ENCODE assay signal across 29 cellular contexts in genomic region chr6:4031442-4031841, GRCh38. TPM values are rescaled to one million over a fixed set of nuclear protein-coding genes. Genes with fewer than 3 reads are reported as not detected.
A peak's percentile ranks its signal among the peaks of the same experiment; 100 is the strongest.
DNase-seq lines count a peak whose midpoint lies in the region; ATAC-seq, FAIRE-seq and TF ChIP-seq lines count a peak whose summit lies in the region.
"Had no signal": no experiment of that assay in that cellular context is flagged by ENCODE, and none has a peak within 500 bp of the region (broad histone marks: within the 10 kb centered on the region; RNA-seq: fewer than 3 reads in every experiment).

No MANE protein-coding gene starts in this region.

- H3K27ac Mint-ChIP-seq in CD14-positive monocyte, result peak overlapping the region in 4 of 7 donors; percentile 59 to 72 (median 64)
- H3K27ac Mint-ChIP-seq in T-helper 17 cell, result peak overlapping the region; percentile 78
- H3K27ac Mint-ChIP-seq in memory B cell, result peak overlapping the region; percentile 74
- H3K27ac Mint-ChIP-seq in osteocyte (ENCODE audit: unreplicated experiment), result no peak overlapping the region
- H3K27ac Mint-ChIP-seq: stimulated activated naive B cell treated with anti-CD40 and anti-IgM and Interleukin-4, amounts not matched to agents 10 μg/mL and 1 μg/mL and 100 μg/mL, for 72 hours had no signal

- H3K4me3 Mint-ChIP-seq in CD14-positive monocyte (no peak overlapping the region), T-helper 17 cell (no peak overlapping the region), memory B cell (no peak overlapping the region), osteocyte (ENCODE audit: unreplicated experiment) (no peak overlapping the region)
- H3K4me3 Mint-ChIP-seq: naive B cell; stimulated activated naive B cell treated with anti-CD40 and anti-IgM and Interleukin-4, amounts not matched to agents 10 μg/mL and 1 μg/mL and 100 μg/mL, for 72 hours had no signal

- CTCF ChIA-PET in A549 (lab: Yijun Ruan, JAX), result no interaction called here

- TF ChIP-seq POLR2A in A549 (IDR thresholded peaks at IDR 0.05; ENCODE audit: low read length), result no peak

- intact Hi-C loops in CD14-positive monocyte (cut with micrococcal nuclease) (no loop called here), tibial artery (cut with DNase I; ENCODE audit: low total_unique reads) (no loop called here)

- no peaks in the 10 kb centered on the region for H3K27me3 ChIP-seq in tibial artery
- H3K27me3 ChIP-seq: brain microvascular endothelial cell had no signal

- H3K4me2 ChIP-seq in A549, result no peak overlapping the region

- no peak for DNase-seq in A549 (ENCODE audit: low read depth in 1 of 2, low spot score in 1 of 2)
- DNase-seq in CD14-positive monocyte (ENCODE audit: low spot score), result no peak
- no peak for DNase-seq in T-helper 17 cell
- DNase-seq in memory B cell (ENCODE audit: low spot score in 2 of 2), result no peak
- no peak for DNase-seq in hippocampal formation (lab: John Stamatoyannopoulos, UW)
- no peak for DNase-seq in osteocyte (ENCODE audit: extremely low spot score, unreplicated experiment)
- no peak for DNase-seq in tibial artery
- DNase-seq: activated CD4-positive, alpha-beta T cell treated with anti-CD3 and anti-CD28 coated beads, Interleukin-2, amount 50 U/mL, for 48 hours; activated CD8-positive, alpha-beta memory T cell treated with anti-CD3 and anti-CD28 coated beads, Interleukin-2, amount 50 U/mL, for 48 hours; activated gamma-delta T cell treated with Interleukin-2 at 50 U/mL for 16 hours; brain microvascular endothelial cell; EL; GM23248; left ventricle myocardium superior; naive B cell; NCI-H1048; NCI-H187; NCI-H2171 treated with DMSO at 0.1 percent for 48 hours; NCI-H524 treated with DMSO at 0.1 percent for 48 hours; stimulated activated CD4-positive, alpha-beta T cell treated with anti-CD3 and anti-CD28 coated beads, Interleukin-4, amount 100 ng/mL, for 24 hours; stimulated activated naive B cell treated with anti-CD40 and anti-IgM and Interleukin-4, amounts not matched to agents 10 μg/mL and 1 μg/mL and 100 μg/mL, for 72 hours had no signal

- no peaks in the 10 kb centered on the region for H3K27me3 Mint-ChIP-seq in CD14-positive monocyte (ENCODE audit: low read depth in 3 of 3)
- H3K27me3 Mint-ChIP-seq in T-helper 17 cell, result no peaks in the 10 kb centered on the region
- H3K27me3 Mint-ChIP-seq in memory B cell, result no peaks in the 10 kb centered on the region
- no peaks in the 10 kb centered on the region for H3K27me3 Mint-ChIP-seq in osteocyte (ENCODE audit: unreplicated experiment)
- H3K27me3 Mint-ChIP-seq: naive B cell; stimulated activated naive B cell treated with anti-CD40 and anti-IgM and Interleukin-4, amounts not matched to agents 10 μg/mL and 1 μg/mL and 100 μg/mL, for 72 hours had no signal

- TF ChIP-seq EP300 in A549 (IDR thresholded peaks at IDR 0.05), result no peak

- H3K36me3 ChIP-seq in tibial artery, result peaks cover 0 to 13% (median 0%) of the 10 kb centered on the region in 3 donors

- no peaks in the 10 kb centered on the region; the same call in 2 of the 3 replicates for H3K4me1 ChIP-seq in A549
- peaks cover 0 to 67% (median 18%) of the 10 kb centered on the region in 4 donors for H3K4me1 ChIP-seq in tibial artery

- WGBS in A549 (ENCODE audit: missing lambda C conversion rate), result 93% methylated on average over 1 of the region's 1 CpG

- peaks cover 0 to 4% (median 0%) of the 10 kb centered on the region in 7 donors for H3K9me3 Mint-ChIP-seq in CD14-positive monocyte
- no peaks in the 10 kb centered on the region for H3K9me3 Mint-ChIP-seq in memory B cell
- H3K9me3 Mint-ChIP-seq in osteocyte (ENCODE audit: unreplicated experiment), result no peaks in the 10 kb centered on the region

- H3K4me3 ChIP-seq in A549 (no peak overlapping the region), tibial artery (no peak overlapping the region)
- H3K4me3 ChIP-seq: GM23248, SK-N-MC had no signal

- FAIRE-seq in A549 (lab: Jason Lieb, UNC), result no peak
- FAIRE-seq: keratinocyte had no signal

- H3K27ac ChIP-seq in A549 (no peak overlapping the region), tibial artery (no peak overlapping the region)
- H3K27ac ChIP-seq: brain microvascular endothelial cell, GM23248, SK-N-MC had no signal

- peaks cover 39% of the 10 kb centered on the region for H3K4me1 Mint-ChIP-seq in CD14-positive monocyte
- peaks cover 63% of the 10 kb centered on the region for H3K4me1 Mint-ChIP-seq in T-helper 17 cell
- H3K4me1 Mint-ChIP-seq in memory B cell, result peaks cover 41% of the 10 kb centered on the region
- H3K4me1 Mint-ChIP-seq in osteocyte (ENCODE audit: unreplicated experiment), result peaks cover 17% of the 10 kb centered on the region

- H3K9me3 ChIP-seq in A549, result no peaks in the 10 kb centered on the region
- H3K9me3 ChIP-seq in T-helper 17 cell (ENCODE audit: control insufficient read depth, low read length, poor library complexity, severe bottlenecking), result no peaks in the 10 kb centered on the region
- no peaks in the 10 kb centered on the region for H3K9me3 ChIP-seq in tibial artery

- H3K36me3 Mint-ChIP-seq in CD14-positive monocyte (peaks cover 45 to 62% of the 10 kb centered on the region in 2 donors), T-helper 17 cell (ENCODE audit: low read depth) (peaks cover 14% of the 10 kb centered on the region), memory B cell (peaks cover 27% of the 10 kb centered on the region), osteocyte (ENCODE audit: unreplicated experiment) (peaks cover 26% of the 10 kb centered on the region)

- ATAC-seq in A549 (no peak), T-helper 17 cell (no peak), memory B cell (ENCODE audit: low read depth) (no peak)
- ATAC-seq: left ventricle myocardium superior; sciatic nerve; stimulated activated naive B cell treated with anti-CD40 and anti-IgM and Interleukin-4, amounts not matched to agents 10 μg/mL and 1 μg/mL and 100 μg/mL, for 72 hours had no signal

- TF ChIP-seq RAD21 in A549 (conservative IDR thresholded peaks at IDR 0.05 in 1 of 2, IDR thresholded peaks at IDR 0.05 in 1 of 2), result no peak

- TF ChIP-seq CTCF in A549 (IDR thresholded peaks at IDR 0.05) (no peak), CD14-positive monocyte (IDR thresholded peaks at IDR 0.05) (no peak), osteocyte (IDR thresholded peaks at IDR 0.05) (no peak), tibial artery (IDR thresholded peaks at IDR 0.05) (no peak)

- POLR2A ChIA-PET in A549 (lab: Yijun Ruan, JAX), result interaction anchor here (1.1 kb wide), 1 partner anchor 10 kb away, joined by 4 read pairs; a partner anchor contains a TSS

TF ChIP-seq in A549, 52 proteins besides CTCF, POLR2A, EP300 and RAD21:
- TF ChIP-seq MAFK (IDR thresholded peaks at IDR 0.05; ENCODE audit: partially characterized antibody) (peak; percentile 82), NPAS2 (CRISPR knock-in tag; IDR thresholded peaks at IDR 0.05; ENCODE audit: borderline replicate concordance) (no peak)

RNA-seq across cellular contexts. Expression of gene FAM217A, which starts 47.5 kb away (rescaled TPM):
- polyA plus RNA-seq in A549 (2011; rRNA removed), result not detected in 2 replicates
- not detected in 2 replicates for polyA plus RNA-seq in A549 (2012; cell fraction: cytosol; rRNA removed)
- polyA plus RNA-seq in A549 (2012; cell fraction: nucleus; rRNA removed), result not detected in 2 replicates
- not detected in 3 replicates for polyA plus RNA-seq in A549 (2017; fragmentation: RNase III; extraction: RNeasy Plus Mini Kit Qiagen cat#74134 plus additional on column Dnase treatment)
- not detected in 2 replicates for polyA minus RNA-seq in A549 (2011; rRNA and poly(A)+ RNA removed)
- not detected for polyA plus RNA-seq in CD14-positive monocyte
- not detected for total RNA-seq in T-helper 17 cell
- not detected in 2 replicates for total RNA-seq in osteocyte
- total RNA-seq: chondrocyte; epithelial cell of proximal tubule; GM23248; left ventricle myocardium superior; sciatic nerve; T-helper 2 cell treated with Interferon-gamma antibody and Interleukin-4, amounts not matched to agents 100 ng/mL and 5 ng/mL, for 36 hours; temporal lobe; urinary bladder had no signal
- polyA plus RNA-seq: GM23248, keratinocyte, urinary bladder had no signal
